Comparison of ENCODE assay signal across 7 cellular contexts in genomic region chr6:96899019-96899418, GRCh38. TPM values are rescaled to one million over a fixed set of nuclear protein-coding genes. Genes with fewer than 3 reads are reported as not detected.
DNase-seq lines count a peak whose midpoint lies in the region; ATAC-seq, FAIRE-seq and TF ChIP-seq lines count a peak whose summit lies in the region.

No MANE protein-coding gene starts in this region.

- H3K27me3 ChIP-seq in Loucy (ENCODE audit: insufficient read depth, low read length, poor library complexity, severe bottlenecking), result no peaks in the 10 kb centered on the region
- H3K27me3 ChIP-seq in psoas muscle (ENCODE audit: insufficient read depth in 3 of 3, low read length in 2 of 3), result no peaks in the 10 kb centered on the region

- H3K9ac ChIP-seq in Loucy (ENCODE audit: low read depth, low read length, poor library complexity, severe bottlenecking), result peak overlapping the region; percentile 87

- DNase-seq in EH (ENCODE audit: low read depth), result peak; percentile 60
- peak; percentile 38 for DNase-seq in SW480 (ENCODE audit: low spot score)
- DNase-seq in frontal cortex (ENCODE audit: low spot score in 2 of 2), result peak; percentile 41 to 46
- DNase-seq in psoas muscle, result no peak
- DNase-seq in central memory CD4-positive, alpha-beta T cell, result no peak

- H2AFZ ChIP-seq in Loucy (ENCODE audit: low read length), result no peak overlapping the region

- H3K4me3 ChIP-seq in Loucy (ENCODE audit: low read length, poor library complexity, severe bottlenecking), result peak overlapping the region; percentile 94
- H3K4me3 ChIP-seq in psoas muscle, result peak overlapping the region; percentile 97

- H3K4me1 ChIP-seq in Loucy (ENCODE audit: insufficient read depth, low read length, poor library complexity, severe bottlenecking) (peaks cover 33% of the 10 kb centered on the region), psoas muscle (peaks cover 26% of the 10 kb centered on the region)

- TF ChIP-seq CTCF in Loucy (conservative IDR thresholded peaks at IDR 0.05; ENCODE audit: low read length) (peak; percentile 45), psoas muscle (IDR thresholded peaks at IDR 0.05) (peak; percentile 52)

- FAIRE-seq in frontal cortex (lab: Jason Lieb, UNC), result peak; percentile 79

- peaks cover 33% of the 10 kb centered on the region for H4K20me1 ChIP-seq in Loucy (ENCODE audit: insufficient read depth, low read length, poor library complexity, severe bottlenecking)

- H3K36me3 ChIP-seq in Loucy (ENCODE audit: insufficient read depth, low read length) (peaks cover 3% of the 10 kb centered on the region; the same call in 1 of the 2 replicates), psoas muscle (ENCODE audit: insufficient read depth in 1 of 2, low read depth in 1 of 2) (peaks cover 3 to 26% of the 10 kb centered on the region in 2 donors)

- intact Hi-C loops in psoas muscle (cut with DNase I), result loop anchor here (1.0 to 10.0 kb wide), 8 partner anchors 153 to 496 kb away; partner anchors contain the start of genes MMS22L (in 1 of the 2) and UFL1 (in 1 of the 2)

- 10 to 18% (median 15%) methylated on average over 3 of the region's 3 CpGs for WGBS in psoas muscle, 3 donors

- H3K27ac ChIP-seq in psoas muscle, result peak overlapping the region; percentile 94

- H3K79me2 ChIP-seq in Loucy (ENCODE audit: insufficient read depth, low read length), result peaks cover 28% of the 10 kb centered on the region

- peak in 1 of 4 donors; percentile 53 for ATAC-seq in psoas muscle
- no peak for ATAC-seq in HG03280 (IDR thresholded peaks at IDR 0.05; ENCODE audit: unreplicated experiment)

- peak overlapping the region; percentile 85 for H3K4me2 ChIP-seq in Loucy (ENCODE audit: low read depth, low read length, poor library complexity, severe bottlenecking)

- no peaks in the 10 kb centered on the region; the same call in 1 of the 2 replicates for H3F3A ChIP-seq in Loucy (ENCODE audit: low read depth)

- H3K9me3 ChIP-seq in Loucy (ENCODE audit: insufficient read depth, low read depth, low read length) (no peaks in the 10 kb centered on the region), psoas muscle (no peaks in the 10 kb centered on the region)

- no peaks in the 10 kb centered on the region for H3K9me2 ChIP-seq in Loucy (replicated peaks; ENCODE audit: low read depth, low read length)

RNA-seq across cellular contexts. Expression of gene NDUFAF4, which starts 1.3 kb away (rescaled TPM):
- total RNA-seq in frontal cortex, result 56.3 TPM
- 100 to 1,000 TPM in 1 of 4 donors, 10 to 100 TPM in 3; 61.3 to 113 (median 79.7) TPM for total RNA-seq in psoas muscle
- polyA plus RNA-seq in psoas muscle, result 100 to 1,000 TPM in 1 of 3 donors, 10 to 100 TPM in 2; 67.9 to 130 (median 75.7) TPM

RNA-seq across cellular contexts. Expression of gene KLHL32, which starts 25.5 kb away (rescaled TPM):
- total RNA-seq in frontal cortex (11.8 TPM), psoas muscle (under 1 TPM; 0.29 to 0.97 (median 0.37) TPM)
- under 1 TPM; 0.03 to 0.25 (median 0.25) TPM for polyA plus RNA-seq in psoas muscle

Comparison
In these comparisons a context has a peak if more than half of its experiments do, and no peak if none do; other contexts are left out.
1. DNase-seq: peak in EH (single experiment), SW480 (single experiment) and frontal cortex (2 of 2); none in psoas muscle (0 of 2) and central memory CD4-positive, alpha-beta T cell (single experiment).